In the genomic region with DNA sequence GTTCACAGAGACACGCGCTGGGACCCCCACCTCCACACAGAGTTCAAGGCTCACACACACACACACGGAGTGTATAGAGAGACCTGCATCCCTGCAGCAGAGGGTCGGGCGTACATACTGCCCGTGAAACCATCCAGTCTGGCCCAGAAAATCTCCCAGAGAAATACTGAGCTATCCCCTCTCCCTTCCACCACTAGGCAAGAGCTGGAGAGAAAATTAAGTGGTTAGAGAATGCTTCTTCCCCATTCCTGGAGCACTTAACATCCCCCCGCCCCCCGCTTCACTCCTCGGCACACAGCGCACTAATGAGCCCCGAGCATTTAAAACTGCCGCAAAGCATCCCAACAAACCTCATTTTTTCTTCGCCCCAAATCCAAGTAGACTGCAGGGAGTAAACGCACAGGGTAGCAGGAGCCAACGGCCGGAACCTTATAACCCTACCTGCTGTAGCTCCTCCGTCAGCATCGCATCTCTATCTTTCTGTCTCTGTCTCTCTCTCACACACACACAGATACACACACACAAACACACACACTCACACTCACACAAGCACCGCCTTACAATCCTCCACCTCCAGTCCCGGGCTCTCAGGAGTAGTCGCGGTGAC, we compare ENCODE assay signal across 1 cellular context.
TF ChIP-seq lines count a peak whose summit lies in the region.

No MANE protein-coding gene starts in this region.

TF ChIP-seq in K562, 482 proteins besides CTCF, POLR2A, EP300 and RAD21 (continued from another document and continues in another):
- TF ChIP-seq, protein P1, sequence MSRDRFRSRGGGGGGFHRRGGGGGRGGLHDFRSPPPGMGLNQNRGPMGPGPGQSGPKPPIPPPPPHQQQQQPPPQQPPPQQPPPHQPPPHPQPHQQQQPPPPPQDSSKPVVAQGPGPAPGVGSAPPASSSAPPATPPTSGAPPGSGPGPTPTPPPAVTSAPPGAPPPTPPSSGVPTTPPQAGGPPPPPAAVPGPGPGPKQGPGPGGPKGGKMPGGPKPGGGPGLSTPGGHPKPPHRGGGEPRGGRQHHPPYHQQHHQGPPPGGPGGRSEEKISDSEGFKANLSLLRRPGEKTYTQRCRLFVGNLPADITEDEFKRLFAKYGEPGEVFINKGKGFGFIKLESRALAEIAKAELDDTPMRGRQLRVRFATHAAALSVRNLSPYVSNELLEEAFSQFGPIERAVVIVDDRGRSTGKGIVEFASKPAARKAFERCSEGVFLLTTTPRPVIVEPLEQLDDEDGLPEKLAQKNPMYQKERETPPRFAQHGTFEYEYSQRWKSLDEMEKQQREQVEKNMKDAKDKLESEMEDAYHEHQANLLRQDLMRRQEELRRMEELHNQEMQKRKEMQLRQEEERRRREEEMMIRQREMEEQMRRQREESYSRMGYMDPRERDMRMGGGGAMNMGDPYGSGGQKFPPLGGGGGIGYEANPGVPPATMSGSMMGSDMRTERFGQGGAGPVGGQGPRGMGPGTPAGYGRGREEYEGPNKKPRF (IDR thresholded peaks at IDR 0.05; ENCODE audit: low read depth, low read length), result no peak
- TF ChIP-seq, protein P2, sequence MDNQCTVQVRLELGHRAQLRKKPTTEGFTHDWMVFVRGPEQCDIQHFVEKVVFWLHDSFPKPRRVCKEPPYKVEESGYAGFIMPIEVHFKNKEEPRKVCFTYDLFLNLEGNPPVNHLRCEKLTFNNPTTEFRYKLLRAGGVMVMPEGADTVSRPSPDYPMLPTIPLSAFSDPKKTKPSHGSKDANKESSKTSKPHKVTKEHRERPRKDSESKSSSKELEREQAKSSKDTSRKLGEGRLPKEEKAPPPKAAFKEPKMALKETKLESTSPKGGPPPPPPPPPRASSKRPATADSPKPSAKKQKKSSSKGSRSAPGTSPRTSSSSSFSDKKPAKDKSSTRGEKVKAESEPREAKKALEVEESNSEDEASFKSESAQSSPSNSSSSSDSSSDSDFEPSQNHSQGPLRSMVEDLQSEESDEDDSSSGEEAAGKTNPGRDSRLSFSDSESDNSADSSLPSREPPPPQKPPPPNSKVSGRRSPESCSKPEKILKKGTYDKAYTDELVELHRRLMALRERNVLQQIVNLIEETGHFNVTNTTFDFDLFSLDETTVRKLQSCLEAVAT (IDR thresholded peaks at IDR 0.05), result peak; percentile 85 to 87; a peak in 3 of 4 replicates
- TF ChIP-seq OTX1 (CRISPR knock-in tag; IDR thresholded peaks at IDR 0.05) (peak; percentile 88; the same call in 1 of the 2 replicates), GABPB2 (CRISPR knock-in tag; conservative IDR thresholded peaks at IDR 0.05) (0 out of 2 replicates have a peak, but pooled peaks have one; percentile 62), DNMT1 (IDR thresholded peaks at IDR 0.05) (no peak), SMARCC2 (IDR thresholded peaks at IDR 0.05; ENCODE audit: low read depth) (peak; percentile 24; the same call in 1 of the 2 replicates), NFRKB (IDR thresholded peaks at IDR 0.05; ENCODE audit: low read depth) (peak; percentile 38), NUFIP1 (IDR thresholded peaks at IDR 0.05; ENCODE audit: partially characterized antibody) (no peak), POU5F1 (IDR thresholded peaks at IDR 0.05; ENCODE audit: borderline replicate concordance, low read depth, low read length, partially characterized antibody) (no peak), ZNF184 (CRISPR knock-in tag; IDR thresholded peaks at IDR 0.05) (no peak), PML (IDR thresholded peaks at IDR 0.05; ENCODE audit: low read length) (peak; percentile 13; the same call in 1 of the 2 replicates), MXI1 (IDR thresholded peaks at IDR 0.05; ENCODE audit: low read depth, low read length) (no peak), ZFP36 (IDR thresholded peaks at IDR 0.05; ENCODE audit: low read depth, low read length, partially characterized antibody) (no peak), TAF7 (tag; IDR thresholded peaks at IDR 0.05) (peak; percentile 58), NR1H2 (CRISPR knock-in tag; IDR thresholded peaks at IDR 0.05) (no peak), THRAP3 (IDR thresholded peaks at IDR 0.05; ENCODE audit: borderline replicate concordance) (peak; percentile 80; the same call in 1 of the 2 replicates), ERF (CRISPR knock-in tag; IDR thresholded peaks at IDR 0.05) (no peak), ARNT (IDR thresholded peaks at IDR 0.05) (peak in 1 of 2 experiments; percentile 56; a peak in 2 of 4 replicates), MTA2 (IDR thresholded peaks at IDR 0.05; ENCODE audit: low read depth) (peak; percentile 30; the same call in 1 of the 2 replicates), ZKSCAN1 (IDR thresholded peaks at IDR 0.05; ENCODE audit: low read depth, low read length) (no peak)
- TF ChIP-seq, protein P3, sequence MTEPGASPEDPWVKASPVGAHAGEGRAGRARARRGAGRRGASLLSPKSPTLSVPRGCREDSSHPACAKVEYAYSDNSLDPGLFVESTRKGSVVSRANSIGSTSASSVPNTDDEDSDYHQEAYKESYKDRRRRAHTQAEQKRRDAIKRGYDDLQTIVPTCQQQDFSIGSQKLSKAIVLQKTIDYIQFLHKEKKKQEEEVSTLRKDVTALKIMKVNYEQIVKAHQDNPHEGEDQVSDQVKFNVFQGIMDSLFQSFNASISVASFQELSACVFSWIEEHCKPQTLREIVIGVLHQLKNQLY (CRISPR knock-in tag; conservative IDR thresholded peaks at IDR 0.05), result no peak
- TF ChIP-seq, protein P4, sequence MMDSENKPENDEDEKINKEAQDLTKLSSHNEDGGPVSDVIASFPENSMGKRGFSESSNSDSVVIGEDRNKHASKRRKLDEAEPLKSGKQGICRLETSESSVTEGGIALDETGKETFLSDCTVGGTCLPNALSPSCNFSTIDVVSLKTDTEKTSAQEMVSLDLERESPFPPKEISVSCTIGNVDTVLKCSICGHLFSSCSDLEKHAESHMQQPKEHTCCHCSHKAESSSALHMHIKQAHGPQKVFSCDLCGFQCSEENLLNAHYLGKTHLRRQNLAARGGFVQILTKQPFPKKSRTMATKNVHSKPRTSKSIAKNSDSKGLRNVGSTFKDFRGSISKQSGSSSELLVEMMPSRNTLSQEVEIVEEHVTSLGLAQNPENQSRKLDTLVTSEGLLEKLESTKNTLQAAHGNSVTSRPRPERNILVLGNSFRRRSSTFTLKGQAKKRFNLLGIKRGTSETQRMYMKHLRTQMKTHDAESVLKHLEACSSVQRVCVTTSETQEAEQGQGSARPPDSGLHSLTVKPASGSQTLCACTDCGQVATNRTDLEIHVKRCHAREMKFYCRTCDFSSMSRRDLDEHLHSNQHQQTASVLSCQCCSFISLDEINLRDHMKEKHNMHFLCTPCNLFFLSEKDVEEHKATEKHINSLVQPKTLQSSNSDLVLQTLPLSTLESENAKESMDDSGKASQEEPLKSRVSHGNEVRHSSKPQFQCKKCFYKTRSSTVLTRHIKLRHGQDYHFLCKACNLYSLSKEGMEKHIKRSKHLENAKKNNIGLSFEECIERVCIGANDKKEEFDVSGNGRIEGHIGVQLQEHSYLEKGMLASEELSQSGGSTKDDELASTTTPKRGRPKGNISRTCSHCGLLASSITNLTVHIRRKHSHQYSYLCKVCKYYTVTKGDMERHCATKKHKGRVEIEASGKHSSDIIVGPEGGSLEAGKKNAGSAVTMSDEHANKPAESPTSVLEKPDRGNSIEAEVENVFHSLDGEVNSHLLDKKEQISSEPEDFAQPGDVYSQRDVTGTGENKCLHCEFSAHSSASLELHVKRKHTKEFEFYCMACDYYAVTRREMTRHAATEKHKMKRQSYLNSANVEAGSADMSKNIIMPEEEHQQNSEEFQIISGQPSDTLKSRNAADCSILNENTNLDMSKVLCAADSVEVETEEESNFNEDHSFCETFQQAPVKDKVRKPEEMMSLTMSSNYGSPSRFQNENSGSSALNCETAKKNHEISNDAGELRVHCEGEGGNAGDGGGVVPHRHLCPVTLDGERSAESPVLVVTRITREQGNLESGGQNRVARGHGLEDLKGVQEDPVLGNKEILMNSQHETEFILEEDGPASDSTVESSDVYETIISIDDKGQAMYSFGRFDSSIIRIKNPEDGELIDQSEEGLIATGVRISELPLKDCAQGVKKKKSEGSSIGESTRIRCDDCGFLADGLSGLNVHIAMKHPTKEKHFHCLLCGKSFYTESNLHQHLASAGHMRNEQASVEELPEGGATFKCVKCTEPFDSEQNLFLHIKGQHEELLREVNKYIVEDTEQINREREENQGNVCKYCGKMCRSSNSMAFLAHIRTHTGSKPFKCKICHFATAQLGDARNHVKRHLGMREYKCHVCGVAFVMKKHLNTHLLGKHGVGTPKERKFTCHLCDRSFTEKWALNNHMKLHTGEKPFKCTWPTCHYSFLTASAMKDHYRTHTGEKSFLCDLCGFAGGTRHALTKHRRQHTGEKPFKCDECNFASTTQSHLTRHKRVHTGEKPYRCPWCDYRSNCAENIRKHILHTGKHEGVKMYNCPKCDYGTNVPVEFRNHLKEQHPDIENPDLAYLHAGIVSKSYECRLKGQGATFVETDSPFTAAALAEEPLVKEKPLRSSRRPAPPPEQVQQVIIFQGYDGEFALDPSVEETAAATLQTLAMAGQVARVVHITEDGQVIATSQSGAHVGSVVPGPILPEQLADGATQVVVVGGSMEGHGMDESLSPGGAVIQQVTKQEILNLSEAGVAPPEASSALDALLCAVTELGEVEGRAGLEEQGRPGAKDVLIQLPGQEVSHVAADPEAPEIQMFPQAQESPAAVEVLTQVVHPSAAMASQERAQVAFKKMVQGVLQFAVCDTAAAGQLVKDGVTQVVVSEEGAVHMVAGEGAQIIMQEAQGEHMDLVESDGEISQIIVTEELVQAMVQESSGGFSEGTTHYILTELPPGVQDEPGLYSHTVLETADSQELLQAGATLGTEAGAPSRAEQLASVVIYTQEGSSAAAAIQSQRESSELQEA (IDR thresholded peaks at IDR 0.05; ENCODE audit: low read depth), result peak; percentile 22; the same call in 1 of the 2 replicates
- TF ChIP-seq, protein P5, sequence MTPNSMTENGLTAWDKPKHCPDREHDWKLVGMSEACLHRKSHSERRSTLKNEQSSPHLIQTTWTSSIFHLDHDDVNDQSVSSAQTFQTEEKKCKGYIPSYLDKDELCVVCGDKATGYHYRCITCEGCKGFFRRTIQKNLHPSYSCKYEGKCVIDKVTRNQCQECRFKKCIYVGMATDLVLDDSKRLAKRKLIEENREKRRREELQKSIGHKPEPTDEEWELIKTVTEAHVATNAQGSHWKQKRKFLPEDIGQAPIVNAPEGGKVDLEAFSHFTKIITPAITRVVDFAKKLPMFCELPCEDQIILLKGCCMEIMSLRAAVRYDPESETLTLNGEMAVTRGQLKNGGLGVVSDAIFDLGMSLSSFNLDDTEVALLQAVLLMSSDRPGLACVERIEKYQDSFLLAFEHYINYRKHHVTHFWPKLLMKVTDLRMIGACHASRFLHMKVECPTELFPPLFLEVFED (CRISPR knock-in tag; conservative IDR thresholded peaks at IDR 0.05), result peak; percentile 87
- TF ChIP-seq, protein P6, sequence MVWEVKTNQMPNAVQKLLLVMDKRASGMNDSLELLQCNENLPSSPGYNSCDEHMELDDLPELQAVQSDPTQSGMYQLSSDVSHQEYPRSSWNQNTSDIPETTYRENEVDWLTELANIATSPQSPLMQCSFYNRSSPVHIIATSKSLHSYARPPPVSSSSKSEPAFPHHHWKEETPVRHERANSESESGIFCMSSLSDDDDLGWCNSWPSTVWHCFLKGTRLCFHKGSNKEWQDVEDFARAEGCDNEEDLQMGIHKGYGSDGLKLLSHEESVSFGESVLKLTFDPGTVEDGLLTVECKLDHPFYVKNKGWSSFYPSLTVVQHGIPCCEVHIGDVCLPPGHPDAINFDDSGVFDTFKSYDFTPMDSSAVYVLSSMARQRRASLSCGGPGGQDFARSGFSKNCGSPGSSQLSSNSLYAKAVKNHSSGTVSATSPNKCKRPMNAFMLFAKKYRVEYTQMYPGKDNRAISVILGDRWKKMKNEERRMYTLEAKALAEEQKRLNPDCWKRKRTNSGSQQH (CRISPR knock-in tag; IDR thresholded peaks at IDR 0.05), result peak; percentile 89
- TF ChIP-seq, protein P7, sequence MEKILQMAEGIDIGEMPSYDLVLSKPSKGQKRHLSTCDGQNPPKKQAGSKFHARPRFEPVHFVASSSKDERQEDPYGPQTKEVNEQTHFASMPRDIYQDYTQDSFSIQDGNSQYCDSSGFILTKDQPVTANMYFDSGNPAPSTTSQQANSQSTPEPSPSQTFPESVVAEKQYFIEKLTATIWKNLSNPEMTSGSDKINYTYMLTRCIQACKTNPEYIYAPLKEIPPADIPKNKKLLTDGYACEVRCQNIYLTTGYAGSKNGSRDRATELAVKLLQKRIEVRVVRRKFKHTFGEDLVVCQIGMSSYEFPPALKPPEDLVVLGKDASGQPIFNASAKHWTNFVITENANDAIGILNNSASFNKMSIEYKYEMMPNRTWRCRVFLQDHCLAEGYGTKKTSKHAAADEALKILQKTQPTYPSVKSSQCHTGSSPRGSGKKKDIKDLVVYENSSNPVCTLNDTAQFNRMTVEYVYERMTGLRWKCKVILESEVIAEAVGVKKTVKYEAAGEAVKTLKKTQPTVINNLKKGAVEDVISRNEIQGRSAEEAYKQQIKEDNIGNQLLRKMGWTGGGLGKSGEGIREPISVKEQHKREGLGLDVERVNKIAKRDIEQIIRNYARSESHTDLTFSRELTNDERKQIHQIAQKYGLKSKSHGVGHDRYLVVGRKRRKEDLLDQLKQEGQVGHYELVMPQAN (IDR thresholded peaks at IDR 0.05; ENCODE audit: borderline replicate concordance), result peak; percentile 92
- TF ChIP-seq, protein P8, sequence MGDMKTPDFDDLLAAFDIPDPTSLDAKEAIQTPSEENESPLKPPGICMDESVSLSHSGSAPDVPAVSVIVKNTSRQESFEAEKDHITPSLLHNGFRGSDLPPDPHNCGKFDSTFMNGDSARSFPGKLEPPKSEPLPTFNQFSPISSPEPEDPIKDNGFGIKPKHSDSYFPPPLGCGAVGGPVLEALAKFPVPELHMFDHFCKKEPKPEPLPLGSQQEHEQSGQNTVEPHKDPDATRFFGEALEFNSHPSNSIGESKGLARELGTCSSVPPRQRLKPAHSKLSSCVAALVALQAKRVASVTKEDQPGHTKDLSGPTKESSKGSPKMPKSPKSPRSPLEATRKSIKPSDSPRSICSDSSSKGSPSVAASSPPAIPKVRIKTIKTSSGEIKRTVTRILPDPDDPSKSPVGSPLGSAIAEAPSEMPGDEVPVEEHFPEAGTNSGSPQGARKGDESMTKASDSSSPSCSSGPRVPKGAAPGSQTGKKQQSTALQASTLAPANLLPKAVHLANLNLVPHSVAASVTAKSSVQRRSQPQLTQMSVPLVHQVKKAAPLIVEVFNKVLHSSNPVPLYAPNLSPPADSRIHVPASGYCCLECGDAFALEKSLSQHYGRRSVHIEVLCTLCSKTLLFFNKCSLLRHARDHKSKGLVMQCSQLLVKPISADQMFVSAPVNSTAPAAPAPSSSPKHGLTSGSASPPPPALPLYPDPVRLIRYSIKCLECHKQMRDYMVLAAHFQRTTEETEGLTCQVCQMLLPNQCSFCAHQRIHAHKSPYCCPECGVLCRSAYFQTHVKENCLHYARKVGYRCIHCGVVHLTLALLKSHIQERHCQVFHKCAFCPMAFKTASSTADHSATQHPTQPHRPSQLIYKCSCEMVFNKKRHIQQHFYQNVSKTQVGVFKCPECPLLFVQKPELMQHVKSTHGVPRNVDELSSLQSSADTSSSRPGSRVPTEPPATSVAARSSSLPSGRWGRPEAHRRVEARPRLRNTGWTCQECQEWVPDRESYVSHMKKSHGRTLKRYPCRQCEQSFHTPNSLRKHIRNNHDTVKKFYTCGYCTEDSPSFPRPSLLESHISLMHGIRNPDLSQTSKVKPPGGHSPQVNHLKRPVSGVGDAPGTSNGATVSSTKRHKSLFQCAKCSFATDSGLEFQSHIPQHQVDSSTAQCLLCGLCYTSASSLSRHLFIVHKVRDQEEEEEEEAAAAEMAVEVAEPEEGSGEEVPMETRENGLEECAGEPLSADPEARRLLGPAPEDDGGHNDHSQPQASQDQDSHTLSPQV (IDR thresholded peaks at IDR 0.05), result no peak
